8 cellular contexts compared by ENCODE assay signal in the genomic region with DNA sequence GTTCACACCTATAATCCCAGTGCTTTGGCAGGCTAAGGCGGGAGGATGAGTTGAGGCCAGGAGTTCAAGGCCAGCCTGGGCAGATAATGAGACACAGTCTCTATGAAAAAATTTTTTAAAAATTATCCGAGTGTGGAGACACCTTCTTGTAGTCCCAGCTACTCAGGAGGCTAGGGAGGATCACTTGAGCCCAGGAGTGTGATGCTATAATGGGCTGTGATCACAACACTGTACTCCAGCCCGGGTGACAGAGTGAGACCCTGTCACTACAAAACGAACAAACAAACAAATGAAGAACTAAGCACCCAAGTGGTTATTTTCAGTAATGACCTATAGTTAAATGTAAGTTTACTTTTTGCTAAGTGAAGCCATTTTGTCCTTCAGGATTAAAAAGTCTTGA. TPM values are rescaled to one million over a fixed set of nuclear protein-coding genes. Genes with fewer than 3 reads are reported as not detected.
"Had no signal": no experiment of that assay in that cellular context is flagged by ENCODE, and none has a peak within 500 bp of the region (broad histone marks: within the 10 kb centered on the region; RNA-seq: fewer than 3 reads in every experiment).

No MANE protein-coding gene starts in this region.

- ATAC-seq: GM23338, HCT116 had no signal

- DNase-seq: GM23248, GOT3, H7, H9, HCEC 1CT, HFFc6 had no signal

RNA-seq across cellular contexts. Expression of gene ANO5, which starts 32.3 kb away (rescaled TPM):
- total RNA-seq: GM23248, HFFc6 had no signal
